ENCODE assay signal across 25 cellular contexts in the genomic region with DNA sequence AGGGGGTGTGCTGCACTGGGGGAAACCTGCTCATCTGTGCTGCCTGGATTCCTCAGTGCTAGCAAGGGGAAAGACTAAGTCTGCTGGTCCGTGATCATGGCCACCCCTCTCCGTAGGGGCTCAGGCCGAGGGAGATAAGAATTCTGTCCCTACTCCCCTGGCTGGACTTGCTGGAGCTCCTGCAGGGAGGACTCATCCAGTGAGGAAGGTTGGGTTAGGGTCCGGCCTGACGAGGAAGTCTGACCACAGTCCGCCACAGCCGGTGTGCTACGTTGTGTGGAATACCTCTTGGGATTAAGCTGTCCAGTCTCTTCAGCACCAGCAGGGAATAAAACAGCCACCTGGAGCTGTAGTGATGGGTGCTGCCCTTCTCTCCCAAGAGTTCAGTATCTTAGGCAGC.
"Had no signal": no experiment of that assay in that cellular context is flagged by ENCODE, and none has a peak within 500 bp of the region (broad histone marks: within the 10 kb centered on the region; RNA-seq: fewer than 3 reads in every experiment).

No MANE protein-coding gene starts in this region.

- H3K4me3 ChIP-seq: adrenal gland, breast epithelium had no signal

- H3K27me3 Mint-ChIP-seq: activated B cell treated with CpG ODN at 0.5 μM for 24 hours; activated CD4-positive, alpha-beta T cell treated with anti-CD3 and anti-CD28 coated beads, Interleukin-2, amount 10 ng/mL, durations not matched to agents 24 days and 14 days; activated naive CD8-positive, alpha-beta T cell treated with anti-CD3 and anti-CD28 coated beads, Interleukin-2, amount 10 ng/mL, durations not matched to agents 7 days and 5 days; T-helper 17 cell had no signal

- H3K27ac Mint-ChIP-seq: activated B cell treated with CpG ODN at 0.5 μM for 24 hours; activated CD4-positive, alpha-beta T cell treated with anti-CD3 and anti-CD28 coated beads, Interleukin-2, amount 10 ng/mL, durations not matched to agents 24 days and 14 days; activated naive CD8-positive, alpha-beta T cell treated with anti-CD3 and anti-CD28 coated beads, Interleukin-2, amount 10 ng/mL, durations not matched to agents 7 days and 5 days; T-helper 17 cell had no signal

- H3K36me3 Mint-ChIP-seq: activated naive CD8-positive, alpha-beta T cell treated with anti-CD3 and anti-CD28 coated beads, Interleukin-2, amount 10 ng/mL, durations not matched to agents 7 days and 5 days had no signal

- H3K4me3 Mint-ChIP-seq: activated B cell treated with CpG ODN at 0.5 μM for 24 hours; activated CD4-positive, alpha-beta T cell treated with anti-CD3 and anti-CD28 coated beads, Interleukin-2, amount 10 ng/mL, durations not matched to agents 24 days and 14 days; activated naive CD8-positive, alpha-beta T cell treated with anti-CD3 and anti-CD28 coated beads, Interleukin-2, amount 10 ng/mL, durations not matched to agents 7 days and 5 days; activated T-cell treated with anti-CD3 and anti-CD28 coated beads, Interleukin-2, amount 50 U/mL, for 4 hours; T-helper 17 cell had no signal

- DNase-seq: activated B cell treated with CpG ODN at 0.5 μM for 24 hours; activated CD4-positive, alpha-beta T cell treated with anti-CD3 and anti-CD28 coated beads for 1 hour; activated CD4-positive, alpha-beta T cell treated with anti-CD3 and anti-CD28 coated beads, Interleukin-2, amount 10 ng/mL, durations not matched to agents 24 days and 14 days; activated CD4-positive, alpha-beta T cell treated with anti-CD3 and anti-CD28 coated beads, Interleukin-2, amount 50 U/mL, for 48 hours; activated CD8-positive, alpha-beta memory T cell treated with anti-CD3 and anti-CD28 coated beads for 24 hours; activated gamma-delta T cell treated with Interleukin-2 at 50 U/mL for 16 hours; activated naive CD4-positive, alpha-beta T cell treated with anti-CD3 and anti-CD28 coated beads, Interleukin-2, amount 50 U/mL, for 16 hours; activated naive CD8-positive, alpha-beta T cell treated with anti-CD3 and anti-CD28 coated beads, Interleukin-2, amount 10 ng/mL, durations not matched to agents 7 days and 5 days; activated T-cell treated with anti-CD3 and anti-CD28 coated beads, Interleukin-2, amount 50 U/mL, for 4 hours; adrenal gland; anterior cingulate cortex; caudate nucleus; Kasumi-1; KBM-7; NCI-H1105 treated with DMSO at 0.1 percent for 48 hours; NCI-H1436 treated with DMSO at 0.1 percent for 48 hours; NCI-H187; NCI-H2081; NCI-H446; NCI-H524; PC-3; SIG-M5; T-helper 17 cell; T-helper 9 cell had no signal

- H3K36me3 ChIP-seq: adrenal gland, breast epithelium had no signal

- H3K4me1 ChIP-seq: adrenal gland, breast epithelium had no signal

- H3K27me3 ChIP-seq: adrenal gland, breast epithelium had no signal

- H3K9me3 ChIP-seq: adrenal gland, breast epithelium had no signal

- H3K27ac ChIP-seq: adrenal gland, breast epithelium had no signal

- ATAC-seq: activated T-cell treated with anti-CD3 and anti-CD28 coated beads, Interleukin-2, amount 50 U/mL, for 4 hours; PC-3; T-helper 17 cell had no signal

- H3K4me1 Mint-ChIP-seq: activated B cell treated with CpG ODN at 0.5 μM for 24 hours; activated CD4-positive, alpha-beta T cell treated with anti-CD3 and anti-CD28 coated beads, Interleukin-2, amount 10 ng/mL, durations not matched to agents 24 days and 14 days; activated naive CD8-positive, alpha-beta T cell treated with anti-CD3 and anti-CD28 coated beads, Interleukin-2, amount 10 ng/mL, durations not matched to agents 7 days and 5 days; T-helper 17 cell had no signal

- H3K9me3 Mint-ChIP-seq: activated CD4-positive, alpha-beta T cell treated with anti-CD3 and anti-CD28 coated beads, Interleukin-2, amount 10 ng/mL, durations not matched to agents 24 days and 14 days had no signal
